Comparison of ENCODE assay signal across 8 cellular contexts in the genomic region with DNA sequence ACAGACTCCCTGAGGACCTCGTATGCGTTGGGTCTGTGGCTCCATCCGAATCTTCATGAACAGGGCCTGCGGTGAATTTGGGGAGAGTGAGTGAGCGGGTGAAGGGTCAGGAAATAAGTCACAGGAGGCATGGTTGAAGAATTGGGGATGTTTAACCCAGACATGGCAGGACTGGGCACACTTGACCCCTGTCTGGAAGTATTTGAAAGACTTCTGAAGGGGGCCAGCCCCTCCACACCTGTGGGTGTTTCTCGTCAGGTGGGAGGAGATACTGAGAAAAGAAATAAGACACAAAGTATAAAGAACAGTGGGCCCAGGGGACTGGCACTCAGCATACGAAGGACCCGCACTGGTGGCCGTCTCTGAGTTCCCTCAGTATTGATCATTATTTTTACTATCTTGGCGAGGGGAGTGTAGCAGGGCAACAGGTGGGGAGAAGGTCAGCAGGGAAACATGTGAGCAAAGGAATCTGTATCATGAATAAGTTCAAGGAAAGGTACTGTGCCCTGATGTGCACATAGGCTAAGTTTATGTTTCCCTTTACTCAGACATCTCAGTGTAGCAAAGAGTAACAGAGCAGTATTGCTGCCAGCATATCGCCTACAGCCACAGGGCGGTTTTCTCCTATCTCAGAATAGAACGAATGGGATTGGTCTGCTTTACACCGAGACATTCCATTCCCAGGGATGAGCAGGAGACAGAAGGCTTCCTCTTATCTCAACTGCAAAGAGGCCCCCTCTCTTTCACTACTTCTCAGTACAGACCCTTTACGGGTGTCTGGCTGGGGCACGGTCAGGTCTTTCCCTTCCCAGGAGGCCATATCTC. TPM values are rescaled to one million over a fixed set of nuclear protein-coding genes. Genes with fewer than 3 reads are reported as not detected.
A peak's percentile ranks its signal among the peaks of the same experiment; 100 is the strongest.
DNase-seq lines count a peak whose midpoint lies in the region; ATAC-seq, FAIRE-seq and TF ChIP-seq lines count a peak whose summit lies in the region.

No MANE protein-coding gene starts in this region.

- TF ChIP-seq EP300 in HepG2 (IDR thresholded peaks at IDR 0.05; ENCODE audit: low read depth in 2 of 2, low read length in 2 of 2) = no peak
- no peak for TF ChIP-seq EP300 in HepG2 (CRISPR knock-in tag; IDR thresholded peaks at IDR 0.05; ENCODE audit: borderline replicate concordance)

- no TSS peak for BruUV-seq in HepG2 (replicated peaks; lab: Mats Ljungman, UMichigan)

- POLR2A ChIA-PET in HepG2 (lab: Yijun Ruan, JAX) = no interaction called here

- H3K36me3 ChIP-seq in liver (ENCODE audit: control insufficient read depth in 4 of 4, insufficient read depth in 3 of 4, low read depth in 1 of 4, low read length in 3 of 4) (no peaks in the 10 kb centered on the region), HepG2 (replicated peaks in 1 of 2; ENCODE audit: control insufficient read depth in 1 of 2, insufficient read depth in 2 of 2, low read length in 2 of 2) (no peaks in the 10 kb centered on the region), astrocyte (ENCODE audit: insufficient read depth, low read length) (no peaks in the 10 kb centered on the region), lung (ENCODE audit: control insufficient read depth in 2 of 2, insufficient read depth in 2 of 2, low read length in 2 of 2) (peaks cover 0 to 1% of the 10 kb centered on the region in 2 donors), vagina (no peaks in the 10 kb centered on the region)

- H3K27me3 ChIP-seq in liver (ENCODE audit: control insufficient read depth in 4 of 4, insufficient read depth in 4 of 4, low read length in 3 of 4) (no peaks in the 10 kb centered on the region), HepG2 (ENCODE audit: control insufficient read depth in 1 of 2, insufficient read depth in 2 of 2, low read length in 2 of 2) (0 out of 5 replicates have a peak, but pooled peaks cover 0 to 2% of the 10 kb centered on the region in 2 experiments), astrocyte (ENCODE audit: insufficient read depth, low read length) (no peaks in the 10 kb centered on the region), lung (ENCODE audit: control insufficient read depth, insufficient read depth) (no peaks in the 10 kb centered on the region), vagina (no peaks in the 10 kb centered on the region)

- H3K27me3 Mint-ChIP-seq in astrocyte (ENCODE audit: low read depth, unreplicated experiment) = no peaks in the 10 kb centered on the region

- in situ Hi-C loops in HepG2 (cut with HindIII; ENCODE audit: extremely low pct_ligation_motif_present, low pct_unique_long_range_greater_than_20kb) = no loop called here

- H4K20me1 ChIP-seq in HepG2 (ENCODE audit: insufficient read depth, low read length) (no peaks in the 10 kb centered on the region), astrocyte (ENCODE audit: insufficient read depth, low read length) (peaks cover 28% of the 10 kb centered on the region)

- H3K27ac ChIP-seq in liver (ENCODE audit: low read depth in 1 of 2, low read length in 2 of 2) (peak overlapping the region; percentile 95 to 99), HepG2 (ENCODE audit: extremely low read length, insufficient read depth, low read length) (no peak overlapping the region), astrocyte (ENCODE audit: low read depth, low read length) (peak overlapping the region; percentile 65), lung (ENCODE audit: low read depth in 1 of 2, low read length in 1 of 2) (peak overlapping the region; percentile 87 to 94), vagina (peak overlapping the region; percentile 96)

- H3K79me2 ChIP-seq in HepG2 (ENCODE audit: insufficient read depth, low read length) (no peaks in the 10 kb centered on the region), astrocyte (ENCODE audit: insufficient read depth, low read length) (peaks cover 82% of the 10 kb centered on the region)

- H3K27ac Mint-ChIP-seq in astrocyte (ENCODE audit: unreplicated experiment) = peak overlapping the region; percentile 48

- no peak for TF ChIP-seq RAD21 in liver (IDR thresholded peaks at IDR 0.05)
- TF ChIP-seq RAD21 in HepG2 (CRISPR knock-in tag; IDR thresholded peaks at IDR 0.05) = no peak

- peak overlapping the region; percentile 86 for H3K4me3 Mint-ChIP-seq in astrocyte (ENCODE audit: unreplicated experiment)

- no peaks in the 10 kb centered on the region for H3K9me3 Mint-ChIP-seq in astrocyte (ENCODE audit: unreplicated experiment)

- TF ChIP-seq POLR2A in HepG2 (IDR thresholded peaks at IDR 0.05; ENCODE audit: insufficient read depth in 1 of 2, low read depth in 2 of 2, low read length in 2 of 2) (no peak), vagina (IDR thresholded peaks at IDR 0.05) (no peak)

- TF ChIP-seq CTCF in liver (IDR thresholded peaks at IDR 0.05; ENCODE audit: low read depth, low read length, missing input control) (no peak), HepG2 (CRISPR knock-in tag; IDR thresholded peaks at IDR 0.05) (no peak), astrocyte (IDR thresholded peaks at IDR 0.05; ENCODE audit: insufficient read depth, low read depth, low read length) (no peak), lung (IDR thresholded peaks at IDR 0.05; ENCODE audit: control extremely low read depth, extremely low read depth) (no peak), vagina (IDR thresholded peaks at IDR 0.05) (no peak)

- H3K4me2 ChIP-seq in HepG2 (ENCODE audit: low read depth, low read length) = no peak overlapping the region
- H3K4me2 ChIP-seq in astrocyte (ENCODE audit: low read length) = peak overlapping the region; percentile 90

- CTCF ChIA-PET in HepG2 (lab: Yijun Ruan, JAX; ENCODE audit: low intra/inter-chr PET ratio, low total read pairs) = no interaction called here

- intact Hi-C loops in HepG2 (cut with micrococcal nuclease; ENCODE audit: unreplicated experiment) (no loop called here), vagina (cut with DNase I) (no loop called here)

- H2AFZ ChIP-seq in HepG2 (ENCODE audit: low read length) (no peak overlapping the region), astrocyte (ENCODE audit: low read depth, low read length) (no peak overlapping the region)

- DNase-seq in HepG2 (ENCODE audit: low spot score) = no peak
- DNase-seq in astrocyte (ENCODE audit: low read depth) = no peak
- no peak for DNase-seq in lung (ENCODE audit: low spot score)
- DNase-seq in vagina (ENCODE audit: extremely low spot score in 2 of 2) = peak in 1 of 2 donors; percentile 86
- no peak for DNase-seq in NCI-H2029 (lab: John Stamatoyannopoulos, UW)
- DNase-seq in frontal cortex (ENCODE audit: low spot score in 2 of 2) = no peak

- FAIRE-seq in HepG2 (lab: Jason Lieb, UNC) (no peak), astrocyte (lab: Jason Lieb, UNC) (no peak), frontal cortex (lab: Jason Lieb, UNC) (no peak)

- H3K4me1 Mint-ChIP-seq in astrocyte (ENCODE audit: low read depth, unreplicated experiment) = peaks cover 27% of the 10 kb centered on the region

- ATAC-seq in HepG2 = no peak
- ATAC-seq in lung (ENCODE audit: insufficient read depth, low FRiP score) = no peak
- no peak for ATAC-seq in HG03442 (IDR thresholded peaks at IDR 0.05; ENCODE audit: unreplicated experiment)

- H3K36me3 Mint-ChIP-seq in astrocyte (ENCODE audit: low read depth, unreplicated experiment) = peaks cover 6% of the 10 kb centered on the region

- 28% methylated on average over 16 of the region's 16 CpGs for WGBS in liver
- 58% methylated on average over 12 of the region's 16 CpGs for WGBS in HepG2 (ENCODE audit: low lambda C conversion rate)
- 28 to 37% methylated on average over 16 of the region's 16 CpGs for WGBS in lung, 2 donors

- H3K4me1 ChIP-seq in liver (ENCODE audit: control insufficient read depth in 4 of 4, insufficient read depth in 4 of 4, low read length in 3 of 4) (peaks cover 0 to 14% (median 3%) of the 10 kb centered on the region in 4 donors), HepG2 (ENCODE audit: insufficient read depth, low read length) (no peaks in the 10 kb centered on the region), astrocyte (ENCODE audit: insufficient read depth, low read length) (peaks cover 9% of the 10 kb centered on the region), lung (ENCODE audit: control insufficient read depth in 2 of 2, insufficient read depth in 2 of 2, low read length in 2 of 2) (peaks cover 2 to 6% of the 10 kb centered on the region in 2 donors), vagina (peaks cover 32% of the 10 kb centered on the region)

- peak overlapping the region; percentile 77 to 91 (median 82) for H3K4me3 ChIP-seq in liver (ENCODE audit: low read depth in 1 of 3, low read length in 3 of 3)
- no peak overlapping the region for H3K4me3 ChIP-seq in HepG2 (replicated peaks in 1 of 3; ENCODE audit: insufficient read depth in 1 of 3, low read depth in 2 of 3, low read length in 3 of 3)
- peak overlapping the region; percentile 71 for H3K4me3 ChIP-seq in astrocyte (ENCODE audit: insufficient read depth, low read depth, low read length)
- peak overlapping the region; percentile 66 for H3K4me3 ChIP-seq in lung
- H3K4me3 ChIP-seq in vagina = peak overlapping the region; percentile 57 to 86

- H3K9me3 ChIP-seq in liver (ENCODE audit: control insufficient read depth in 4 of 4, low read length in 3 of 4) (no peaks in the 10 kb centered on the region), HepG2 (ENCODE audit: low read length) (no peaks in the 10 kb centered on the region), astrocyte (ENCODE audit: insufficient read depth, low read depth, low read length) (no peaks in the 10 kb centered on the region), lung (ENCODE audit: control insufficient read depth in 2 of 2, insufficient read depth in 1 of 2, low read length in 1 of 2) (no peaks in the 10 kb centered on the region), vagina (no peaks in the 10 kb centered on the region)

- H3K9ac ChIP-seq in liver (ENCODE audit: low read depth in 1 of 2, low read length in 2 of 2) (peak overlapping the region; percentile 80 to 98), HepG2 (ENCODE audit: insufficient read depth, low read depth, low read length) (no peak overlapping the region), astrocyte (ENCODE audit: low read length) (peak overlapping the region; percentile 87)

RNA-seq across cellular contexts. Expression of a gene that starts 38.2 kb away (rescaled TPM):
- total RNA-seq in liver (1 to 10 TPM; 5.4 to 9.1 TPM), HepG2 (2016; rRNA removed; fragmentation: Illumina TruSeq; extraction: Trizol) (0.87 and 1.2 TPM in 2 replicates), astrocyte (52.4 and 53.4 TPM in 2 replicates), lung (10 to 100 TPM; 40.0 to 92.6 TPM), vagina (43.2 TPM), frontal cortex (14.3 TPM)
- polyA plus RNA-seq in liver (1 to 10 TPM; 1.6 to 6.1 TPM), HepG2 (2011; rRNA removed) (10.9 and 13.3 TPM in 2 replicates), lung (100 to 1,000 TPM in 1 of 2 donors, 10 to 100 TPM in 1; 11.4 to 234 TPM)
- 0.18 and 0.20 TPM in 2 replicates for total RNA-seq in HepG2 (2016; cell fraction: cytosol; rRNA removed; fragmentation: Illumina TruSeq; extraction: Trizol; ENCODE audit: low read depth)
- total RNA-seq in HepG2 (2016; cell fraction: insoluble cytoplasmic fraction; rRNA removed; fragmentation: Illumina TruSeq; extraction: Trizol) = 0.36 and 0.80 TPM in 2 replicates
- total RNA-seq in HepG2 (2016; cell fraction: membrane; rRNA removed; fragmentation: Illumina TruSeq; extraction: Trizol) = 0.34 and 0.37 TPM in 2 replicates
- total RNA-seq in HepG2 (2016; cell fraction: nucleus; rRNA removed; fragmentation: Illumina TruSeq; extraction: Trizol) = 0.88 and 1.3 TPM in 2 replicates
- polyA plus RNA-seq in HepG2 (2011; cell fraction: cytosol; rRNA removed) = 3.7 and 4.8 TPM in 2 replicates
- 27.2 and 51.8 TPM in 2 replicates for polyA plus RNA-seq in HepG2 (2011; cell fraction: nucleus; rRNA removed)
- 9.2 and 16.4 TPM in 2 replicates for polyA plus RNA-seq in HepG2 (2012)
- polyA plus RNA-seq in HepG2 (2016; cell fraction: cytosol; fragmentation: Illumina TruSeq; extraction: Trizol; ENCODE audit: low read depth) = 0.06 and 0.09 TPM in 2 replicates
- polyA plus RNA-seq in HepG2 (2016; cell fraction: insoluble cytoplasmic fraction; fragmentation: Illumina TruSeq; extraction: Trizol; ENCODE audit: low read depth) = 0.51 and 0.97 TPM in 2 replicates
- 0.21 and 0.44 TPM in 2 replicates for polyA plus RNA-seq in HepG2 (2016; cell fraction: membrane; fragmentation: Illumina TruSeq; extraction: Trizol; ENCODE audit: low read depth)
- 1.6 and 4.3 TPM in 2 replicates for polyA plus RNA-seq in HepG2 (2016; cell fraction: nucleus; fragmentation: Illumina TruSeq; extraction: Trizol; ENCODE audit: insufficient read depth, low read depth)
- 10.8 and 22.0 TPM in 2 replicates for polyA minus RNA-seq in HepG2 (2011; rRNA and poly(A)+ RNA removed; ENCODE audit: low replicate concordance)
- polyA minus RNA-seq in HepG2 (2011; cell fraction: cytosol; rRNA and poly(A)+ RNA removed) = 4.5 and 7.2 TPM in 2 replicates
- 12.1 and 13.3 TPM in 2 replicates for polyA minus RNA-seq in HepG2 (2011; cell fraction: nucleus; rRNA and poly(A)+ RNA removed)

Comparison
In these comparisons a context has a peak if more than half of its experiments do, and no peak if none do; other contexts are left out.
1. H3K4me3 ChIP-seq: peak in liver (3 of 3), astrocyte (single experiment), lung (single experiment) and vagina (2 of 2); none in HepG2 (0 of 3).